ENCODE assay signal across 2 cellular contexts in genomic region chr20:54111460-54111859, GRCh38.
TF ChIP-seq lines count a peak whose summit lies in the region.

No MANE protein-coding gene starts in this region.

TF ChIP-seq in GM12878, 131 proteins besides CTCF, POLR2A, EP300 and RAD21 (continued from another document):
- no peak for TF ChIP-seq ZBTB4 (CRISPR knock-in tag; IDR thresholded peaks at IDR 0.05)
- no peak for TF ChIP-seq ETV6 (conservative IDR thresholded peaks at IDR 0.05 in 1 of 2, IDR thresholded peaks at IDR 0.05 in 1 of 2; ENCODE audit: borderline replicate concordance in 1 of 2, low read depth in 1 of 2)
TF ChIP-seq in GM12878: peak in this region for 1.

TF ChIP-seq in liver, 16 proteins besides CTCF, POLR2A, EP300 and RAD21:
- TF ChIP-seq REST (IDR thresholded peaks at IDR 0.05) (no peak), JUND (IDR thresholded peaks at IDR 0.05) (no peak), NR2F2 (IDR thresholded peaks at IDR 0.05) (no peak), ZBTB33 (IDR thresholded peaks at IDR 0.05) (no peak), FOXA2 (IDR thresholded peaks at IDR 0.05) (no peak), SP1 (IDR thresholded peaks at IDR 0.05) (no peak), TAF1 (conservative IDR thresholded peaks at IDR 0.05) (no peak), HNF4G (IDR thresholded peaks at IDR 0.05) (no peak), GABPA (IDR thresholded peaks at IDR 0.05 in 1 of 2, conservative IDR thresholded peaks at IDR 0.05 in 1 of 2) (no peak), FOXA1 (IDR thresholded peaks at IDR 0.05) (no peak), RXRA (IDR thresholded peaks at IDR 0.05) (no peak)
